ENCODE assay signal across 11 cellular contexts in genomic region chr20:3933126-3933684, GRCh38. TPM values are rescaled to one million over a fixed set of nuclear protein-coding genes. Genes with fewer than 3 reads are reported as not detected.
DNase-seq lines count a peak whose midpoint lies in the region; ATAC-seq and TF ChIP-seq lines count a peak whose summit lies in the region.
"Had no signal": no experiment of that assay in that cellular context is flagged by ENCODE, and none has a peak within 500 bp of the region (broad histone marks: within the 10 kb centered on the region; RNA-seq: fewer than 3 reads in every experiment).

No MANE protein-coding gene starts in this region.

- no peaks in the 10 kb centered on the region for H3K27me3 Mint-ChIP-seq in activated naive CD8-positive, alpha-beta T cell treated with anti-CD3 and anti-CD28 coated beads, Interleukin-2, amount 10 ng/mL, durations not matched to agents 7 days and 5 days

- H3K27ac ChIP-seq in heart left ventricle = peak overlapping the region in 11 of 12 donors; percentile 12 to 85 (median 67)
- H3K27ac ChIP-seq in mucosa of rectum (ENCODE audit: low read depth in 2 of 2, low read length in 2 of 2) = peak overlapping the region; percentile 14 to 38
- H3K27ac ChIP-seq in uterus = peak overlapping the region; percentile 74 to 94
- H3K27ac ChIP-seq: brain microvascular endothelial cell had no signal

- WGBS in heart left ventricle, 4 donors = 63 to 77% (median 68%) methylated on average over 7 of the region's 7 CpGs

- TF ChIP-seq POLR2A in heart left ventricle (IDR thresholded peaks at IDR 0.05) (no peak), uterus (IDR thresholded peaks at IDR 0.05) (no peak), GM18505 (IDR thresholded peaks at IDR 0.05; ENCODE audit: borderline replicate concordance, extremely low read depth, insufficient read depth, insufficient read length) (no peak)

- peak overlapping the region; percentile 80 for H3K27ac Mint-ChIP-seq in activated naive CD8-positive, alpha-beta T cell treated with anti-CD3 and anti-CD28 coated beads, Interleukin-2, amount 10 ng/mL, durations not matched to agents 7 days and 5 days

- no peak for ATAC-seq in heart left ventricle
- no peak for ATAC-seq in left cardiac atrium
- peak; percentile 22 for ATAC-seq in activated naive CD8-positive, alpha-beta T cell treated with anti-CD3 and anti-CD28 coated beads, Interleukin-2, amount 10 ng/mL, durations not matched to agents 7 days and 5 days (ENCODE audit: low read depth)
- ATAC-seq in GM18505 (IDR thresholded peaks at IDR 0.05; ENCODE audit: unreplicated experiment) = no peak
- no peak for ATAC-seq in HG03039 (IDR thresholded peaks at IDR 0.05; ENCODE audit: unreplicated experiment)
- no peak for ATAC-seq in GM18909 (IDR thresholded peaks at IDR 0.05; ENCODE audit: poor library complexity, unreplicated experiment)

- no peak for DNase-seq in heart left ventricle
- no peak for DNase-seq in left cardiac atrium
- no peak for DNase-seq in activated naive CD8-positive, alpha-beta T cell treated with anti-CD3 and anti-CD28 coated beads, Interleukin-2, amount 10 ng/mL, durations not matched to agents 7 days and 5 days
- DNase-seq in uterus = no peak
- DNase-seq: brain microvascular endothelial cell, DMS153, NCI-H146 had no signal

- peaks cover 19% of the 10 kb centered on the region for H3K36me3 Mint-ChIP-seq in activated naive CD8-positive, alpha-beta T cell treated with anti-CD3 and anti-CD28 coated beads, Interleukin-2, amount 10 ng/mL, durations not matched to agents 7 days and 5 days

- H3K4me1 Mint-ChIP-seq in activated naive CD8-positive, alpha-beta T cell treated with anti-CD3 and anti-CD28 coated beads, Interleukin-2, amount 10 ng/mL, durations not matched to agents 7 days and 5 days = peaks cover 16% of the 10 kb centered on the region

- H3K27me3 ChIP-seq in heart left ventricle (no peaks in the 10 kb centered on the region), mucosa of rectum (ENCODE audit: control insufficient read depth in 2 of 2, insufficient read depth in 2 of 2, low read length in 2 of 2) (no peaks in the 10 kb centered on the region), uterus (no peaks in the 10 kb centered on the region)
- H3K27me3 ChIP-seq: brain microvascular endothelial cell had no signal

- H3K36me3 ChIP-seq in heart left ventricle (peaks cover 0 to 15% (median 0%) of the 10 kb centered on the region in 9 donors), mucosa of rectum (ENCODE audit: control insufficient read depth in 2 of 2, insufficient read depth in 2 of 2, low read length in 2 of 2) (no peaks in the 10 kb centered on the region), uterus (no peaks in the 10 kb centered on the region)

- H3K4me1 ChIP-seq in heart left ventricle = peaks cover 10 to 66% (median 43%) of the 10 kb centered on the region in 12 donors
- peaks cover 3% of the 10 kb centered on the region in 2 donors for H3K4me1 ChIP-seq in mucosa of rectum (ENCODE audit: control insufficient read depth in 2 of 2, insufficient read depth in 2 of 2, low read length in 2 of 2)
- H3K4me1 ChIP-seq in uterus = peaks cover 8 to 11% of the 10 kb centered on the region in 2 donors

- peaks cover 4% of the 10 kb centered on the region for H3K9me3 Mint-ChIP-seq in activated naive CD8-positive, alpha-beta T cell treated with anti-CD3 and anti-CD28 coated beads, Interleukin-2, amount 10 ng/mL, durations not matched to agents 7 days and 5 days

- intact Hi-C loops in heart left ventricle (cut with DNase I) (loop anchor here in 2 of 10 donors (5.0 kb wide), 2 partner anchors 41 to 46 kb away; partner anchors contain the start of gene PANK2 (in 1 of the 2)), left cardiac atrium (cut with DNase I) (no loop called here), uterus (cut with DNase I; ENCODE audit: low total_unique reads) (no loop called here)

- TF ChIP-seq CTCF in heart left ventricle (IDR thresholded peaks at IDR 0.05) (no peak), uterus (IDR thresholded peaks at IDR 0.05) (no peak)

- POLR2A ChIA-PET in activated naive CD8-positive, alpha-beta T cell treated with anti-CD3 and anti-CD28 coated beads, Interleukin-2, amount 10 ng/mL, durations not matched to agents 7 days and 5 days (lab: Charles Lee) = interaction anchor here (0.6 to 0.9 kb wide), 3 partner anchors 9 to 152 kb away, joined by 3 read pairs; no protein-coding TSS in a partner anchor

- H3K4me3 ChIP-seq in heart left ventricle (peak overlapping the region in 9 of 12 donors; percentile 31 to 56 (median 50)), mucosa of rectum (ENCODE audit: low read length in 2 of 2) (peak overlapping the region in 1 of 2 donors; percentile 66), uterus (peak overlapping the region; percentile 44 to 57)

- H3K9me3 ChIP-seq in heart left ventricle (no peaks in the 10 kb centered on the region), mucosa of rectum (ENCODE audit: control insufficient read depth in 2 of 2, low read length in 2 of 2) (no peaks in the 10 kb centered on the region), uterus (no peaks in the 10 kb centered on the region)

- H3K9ac ChIP-seq in mucosa of rectum (ENCODE audit: low read depth in 1 of 2, low read length in 2 of 2) = no peak overlapping the region

- no peak overlapping the region for H3K4me3 Mint-ChIP-seq in activated naive CD8-positive, alpha-beta T cell treated with anti-CD3 and anti-CD28 coated beads, Interleukin-2, amount 10 ng/mL, durations not matched to agents 7 days and 5 days

RNA-seq across cellular contexts. Expression of gene PANK2, which starts 44.0 kb away (rescaled TPM):
- total RNA-seq in heart left ventricle = 10 to 100 TPM; 15.9 to 28.9 (median 18.1) TPM
- polyA plus RNA-seq in heart left ventricle = 10 to 100 TPM; 13.9 to 24.2 TPM
- total RNA-seq in left cardiac atrium = 10 to 100 TPM; 18.7 to 23.8 TPM
- total RNA-seq in activated naive CD8-positive, alpha-beta T cell treated with anti-CD3 and anti-CD28 coated beads, Interleukin-2, amount 10 ng/mL, durations not matched to agents 7 days and 5 days = 10 to 100 TPM; 76.6 to 80.1 TPM
- total RNA-seq in uterus = 10 to 100 TPM; 18.2 to 82.0 (median 53.5) TPM

Comparison
In these comparisons a context has a peak if more than half of its experiments do, and no peak if none do; other contexts are left out.
1. H3K27ac ChIP-seq: peak in every context shown above with its lines; median percentile 84 in uterus; 67 in heart left ventricle; 26 in mucosa of rectum.